ENCODE assay signal across 8 cellular contexts in the genomic region with DNA sequence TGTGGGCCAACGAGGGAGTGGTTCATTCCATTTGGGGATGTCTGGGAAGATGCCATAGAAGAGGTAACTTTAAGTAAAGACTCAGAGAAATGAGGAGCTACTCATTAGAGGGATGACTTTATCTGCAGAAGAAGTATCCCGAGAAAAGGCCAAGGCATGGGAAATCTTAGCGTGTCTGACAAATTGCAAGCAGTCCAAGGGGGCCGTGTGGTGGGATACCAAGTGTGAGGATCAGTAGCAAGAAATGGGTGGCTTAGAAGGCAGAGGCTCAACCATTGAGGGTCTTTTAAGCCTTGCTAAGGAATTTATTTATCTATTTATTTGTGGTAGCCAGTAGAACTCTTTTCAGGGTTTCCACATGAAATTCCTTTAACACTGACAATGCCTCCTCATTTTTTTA.
"Had no signal": no experiment of that assay in that cellular context is flagged by ENCODE, and none has a peak within 500 bp of the region (broad histone marks: within the 10 kb centered on the region; RNA-seq: fewer than 3 reads in every experiment).

No MANE protein-coding gene starts in this region.

- H3K9me3 Mint-ChIP-seq: GM23338 had no signal

- H3K9ac ChIP-seq: GM23248 had no signal

- H3K4me3 ChIP-seq: GM23248, GM23338, HAP-1 had no signal

- FAIRE-seq: H54 had no signal

- DNase-seq: GM23248, GOT3, H7, HCEC 1CT, HFFc6 had no signal

- H3K27ac ChIP-seq: GM23248 had no signal

- H3K4me1 Mint-ChIP-seq: GM23338 had no signal

- H3K4me1 ChIP-seq: HAP-1 had no signal

- H3K36me3 ChIP-seq: HAP-1 had no signal

- H3K27ac Mint-ChIP-seq: GM23338, HFFc6 had no signal

- H3K9me3 ChIP-seq: HAP-1 had no signal

- H3K4me2 ChIP-seq: GM23338 had no signal

- H2AFZ ChIP-seq: GM23248, GM23338 had no signal

- H3K4me3 Mint-ChIP-seq: GM23338, HFFc6 had no signal
